Comparison of ENCODE assay signal across 12 cellular contexts in genomic region chr13:43388282-43389034, GRCh38.
DNase-seq lines count a peak whose midpoint lies in the region; ATAC-seq, FAIRE-seq and TF ChIP-seq lines count a peak whose summit lies in the region.
"Had no signal": no experiment of that assay in that cellular context is flagged by ENCODE, and none has a peak within 500 bp of the region (broad histone marks: within the 10 kb centered on the region; RNA-seq: fewer than 3 reads in every experiment).

No MANE protein-coding gene starts in this region.

- H3K36me3 ChIP-seq in kidney (ENCODE audit: control insufficient read depth in 1 of 2, insufficient read depth in 2 of 2, low read length in 2 of 2): no peaks in the 10 kb centered on the region

- no peaks in the 10 kb centered on the region for H3K36me3 Mint-ChIP-seq in stimulated activated memory B cell treated with anti-CD40 and anti-IgM and Interleukin-4, amounts not matched to agents 10 μg/mL and 1 μg/mL and 100 μg/mL, for 72 hours

- H3K27me3 Mint-ChIP-seq in stimulated activated memory B cell treated with anti-CD40 and anti-IgM and Interleukin-4, amounts not matched to agents 10 μg/mL and 1 μg/mL and 100 μg/mL, for 72 hours: no peaks in the 10 kb centered on the region

- no peaks in the 10 kb centered on the region for H3K9me3 ChIP-seq in kidney (ENCODE audit: control insufficient read depth in 1 of 2, low read length in 2 of 2)

- H3K9ac ChIP-seq in kidney (ENCODE audit: low read length in 2 of 2): no peak overlapping the region

- TF ChIP-seq CTCF in kidney (IDR thresholded peaks at IDR 0.05; ENCODE audit: borderline replicate concordance, extremely low read depth, insufficient read depth): no peak

- peak; percentile 90 for FAIRE-seq in kidney (lab: Jason Lieb, UNC)

- no peak overlapping the region for H3K4me3 ChIP-seq in kidney (ENCODE audit: low read length in 2 of 2)

- no peak overlapping the region for H3K27ac Mint-ChIP-seq in stimulated activated memory B cell treated with anti-CD40 and anti-IgM and Interleukin-4, amounts not matched to agents 10 μg/mL and 1 μg/mL and 100 μg/mL, for 72 hours

- ATAC-seq in GM21528 (IDR thresholded peaks at IDR 0.05; ENCODE audit: low FRiP score, unreplicated experiment) (peak; percentile 52), HG03039 (IDR thresholded peaks at IDR 0.05; ENCODE audit: unreplicated experiment) (no peak)
- no peak for ATAC-seq in stimulated activated memory B cell treated with anti-CD40 and anti-IgM and Interleukin-4, amounts not matched to agents 10 μg/mL and 1 μg/mL and 100 μg/mL, for 72 hours

- no peaks in the 10 kb centered on the region for H3K4me1 Mint-ChIP-seq in stimulated activated memory B cell treated with anti-CD40 and anti-IgM and Interleukin-4, amounts not matched to agents 10 μg/mL and 1 μg/mL and 100 μg/mL, for 72 hours
- H3K4me1 Mint-ChIP-seq: neural crest cell had no signal

- H3K4me1 ChIP-seq in kidney (ENCODE audit: control insufficient read depth in 1 of 2, insufficient read depth in 1 of 2, low read depth in 1 of 2, low read length in 2 of 2): peaks cover 6 to 21% of the 10 kb centered on the region in 2 donors

- H3K27ac ChIP-seq in kidney (ENCODE audit: low read depth in 2 of 2, low read length in 2 of 2): peak overlapping the region; percentile 51 to 73

- H3K4me3 Mint-ChIP-seq in stimulated activated memory B cell treated with anti-CD40 and anti-IgM and Interleukin-4, amounts not matched to agents 10 μg/mL and 1 μg/mL and 100 μg/mL, for 72 hours: no peak overlapping the region
- H3K4me3 Mint-ChIP-seq: neural crest cell had no signal

- DNase-seq in DMS153 (lab: John Stamatoyannopoulos, UW) (peak; percentile 92), NCI-H1105 treated with DMSO at 0.1 percent for 48 hours (lab: John Stamatoyannopoulos, UW) (peak; percentile 83), kidney (no peak), T1000 (lab: John Stamatoyannopoulos, UW) (no peak)
- no peak for DNase-seq in activated naive CD4-positive, alpha-beta T cell treated with Interleukin-2 at 50 U/mL for 16 hours
- DNase-seq: activated CD4-positive, alpha-beta T cell treated with anti-CD3 and anti-CD28 coated beads for 4 hours; amygdala; C1 segment of cervical spinal cord had no signal

- intact Hi-C loops in kidney (cut with DNase I): no loop called here

- no peaks in the 10 kb centered on the region for H3K9me3 Mint-ChIP-seq in stimulated activated memory B cell treated with anti-CD40 and anti-IgM and Interleukin-4, amounts not matched to agents 10 μg/mL and 1 μg/mL and 100 μg/mL, for 72 hours
- H3K9me3 Mint-ChIP-seq: neural crest cell had no signal

Comparison
In these comparisons a context has a peak if more than half of its experiments do, and no peak if none do; other contexts are left out.
1. DNase-seq: peak in DMS153 (single experiment) and NCI-H1105 treated with DMSO at 0.1 percent for 48 hours (single experiment); none in kidney (single experiment), activated naive CD4-positive, alpha-beta T cell treated with Interleukin-2 at 50 U/mL for 16 hours (single experiment) and T1000 (single experiment).